ENCODE assay signal across 3 cellular contexts in the genomic region with DNA sequence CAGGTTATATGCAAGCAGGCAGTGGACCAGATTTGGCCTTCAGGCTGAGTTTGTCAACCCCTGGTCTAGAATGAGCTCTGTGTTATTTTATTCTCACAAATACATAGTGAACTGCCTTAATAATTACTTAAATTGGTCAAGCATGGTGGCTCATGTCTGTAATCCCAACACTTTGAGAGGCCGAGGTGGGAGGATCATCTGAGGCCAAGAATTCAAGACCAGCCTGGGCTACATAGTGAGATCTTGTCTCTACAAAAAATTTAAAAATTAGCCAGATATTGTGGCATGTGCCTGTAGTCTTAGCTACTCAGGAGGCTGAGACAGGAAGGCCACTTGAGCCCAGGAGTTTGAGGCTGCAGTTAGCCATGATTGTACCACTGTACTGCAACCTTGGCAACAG.
"Had no signal": no experiment of that assay in that cellular context is flagged by ENCODE, and none has a peak within 500 bp of the region (broad histone marks: within the 10 kb centered on the region; RNA-seq: fewer than 3 reads in every experiment).

No MANE protein-coding gene starts in this region.

- DNase-seq: GDM1, GF-D8 had no signal

- H3K4me3 ChIP-seq: GM12878 had no signal
